Comparison of ENCODE assay signal across 8 cellular contexts in the genomic region with DNA sequence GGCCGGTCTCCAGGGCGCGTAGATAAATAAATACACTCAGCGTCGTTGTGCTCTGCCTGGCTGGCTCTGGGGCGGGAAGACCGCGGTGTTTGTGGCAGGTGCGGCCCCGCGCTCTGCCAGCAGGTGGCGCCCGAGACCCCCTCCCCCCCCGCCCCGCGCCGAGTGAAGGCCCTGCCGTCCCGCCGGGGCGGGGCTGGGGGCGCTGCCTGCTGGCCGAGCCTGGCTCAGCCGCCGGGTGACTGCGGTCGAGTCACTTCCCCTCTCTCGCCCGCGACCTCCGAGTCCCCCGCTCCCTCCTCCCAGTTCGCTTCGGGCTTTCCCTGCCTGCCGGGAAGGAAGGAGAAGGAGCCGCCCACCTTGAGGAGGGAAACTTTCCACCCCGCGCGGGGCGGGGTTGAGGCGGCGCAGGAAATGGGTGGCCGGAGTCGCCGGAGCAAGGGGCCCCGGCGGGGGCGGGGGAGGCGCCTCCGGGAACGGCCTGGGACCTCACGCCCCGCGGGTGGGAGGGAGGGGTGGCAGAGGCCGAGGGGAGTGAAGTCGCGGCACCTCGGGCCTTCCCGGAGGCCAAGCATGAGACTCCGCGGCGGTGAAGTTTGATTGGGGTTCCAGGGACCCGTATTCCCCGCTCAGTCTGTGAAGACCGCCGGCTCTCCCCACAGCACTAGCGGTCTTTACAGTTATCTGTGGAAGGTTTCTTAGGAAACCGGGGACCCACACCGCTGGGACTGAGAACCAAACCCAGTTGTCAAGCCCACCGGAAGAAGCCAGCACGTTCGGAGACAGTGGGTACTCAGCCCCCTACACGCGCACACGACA. TPM values are rescaled to one million over a fixed set of nuclear protein-coding genes. Genes with fewer than 3 reads are reported as not detected.
DNase-seq lines count a peak whose midpoint lies in the region; ATAC-seq and TF ChIP-seq lines count a peak whose summit lies in the region.

No MANE protein-coding gene starts in this region.

- H2BK120ac ChIP-seq in IMR-90 (ENCODE audit: low read depth, low read length): peak overlapping the region; percentile 83

- peak; percentile 80 to 91 (median 85) for DNase-seq in CD8-positive, alpha-beta memory T cell
- peak; percentile 95 for DNase-seq in IMR-90
- DNase-seq in SJSA1 (ENCODE audit: low read depth in 1 of 2, low spot score in 2 of 2): peak; percentile 100
- peak; percentile 96 for DNase-seq in activated naive CD4-positive, alpha-beta T cell treated with anti-CD3 and anti-CD28 coated beads for 36 hours
- peak; percentile 74 for DNase-seq in occipital lobe (lab: John Stamatoyannopoulos, UW)
- DNase-seq in suprapubic skin (ENCODE audit: low spot score in 2 of 2): peak; percentile 94 to 95

- H3K4me3 Mint-ChIP-seq in CD8-positive, alpha-beta memory T cell: peak overlapping the region; percentile 91 to 99 (median 96)
- H3K4me3 Mint-ChIP-seq in activated naive CD4-positive, alpha-beta T cell treated with anti-CD3 and anti-CD28 coated beads for 36 hours: peak overlapping the region; percentile 91

- peak overlapping the region; percentile 98 for H2AK5ac ChIP-seq in IMR-90 (ENCODE audit: low read depth, low read length)

- H3K4me2 ChIP-seq in IMR-90 (ENCODE audit: low read depth, low read length): peak overlapping the region; percentile 87

- H3K9ac ChIP-seq in IMR-90 (ENCODE audit: low read depth, low read length): peak overlapping the region; percentile 60

- H4K8ac ChIP-seq in IMR-90 (ENCODE audit: low read depth in 2 of 2, low read length in 2 of 2): peak overlapping the region; percentile 58 to 66; a peak in 2 of 4 replicates

- peak overlapping the region; percentile 96 for H3K14ac ChIP-seq in IMR-90 (replicated peaks; ENCODE audit: low read depth, low read length)

- 10% methylated on average over 26 of the region's 75 CpGs; no CpG with 5 or more reads in 1 of the 2 experiments for WGBS in IMR-90 (ENCODE audit: extremely low coverage in 2 of 2, insufficient read length in 1 of 2), 2 experiments
- WGBS in gastroesophageal sphincter (ENCODE audit: low coverage in 1 of 2), 2 donors: 0% methylated on average over 6 of the region's 75 CpGs; no CpG with 5 or more reads in 1 of the 2 donors
- 2% methylated on average over 30 of the region's 75 CpGs for WGBS in suprapubic skin

- in situ Hi-C loops in IMR-90 (cut with MboI; ENCODE audit: low sequenced_read_pairs): no loop called here

- H3K18ac ChIP-seq in IMR-90 (ENCODE audit: low read depth, low read length): 0 out of 2 replicates have a peak overlapping the region, but pooled peaks have one; percentile 11

- H4K5ac ChIP-seq in IMR-90 (ENCODE audit: low read depth, low read length): peak overlapping the region; percentile 58

- peak overlapping the region; percentile 96 for H3K4ac ChIP-seq in IMR-90 (ENCODE audit: low read depth, low read length)

- H3K27me3 Mint-ChIP-seq in CD8-positive, alpha-beta memory T cell: peaks cover 0 to 1% of the 10 kb centered on the region in 2 donors
- no peaks in the 10 kb centered on the region for H3K27me3 Mint-ChIP-seq in activated naive CD4-positive, alpha-beta T cell treated with anti-CD3 and anti-CD28 coated beads for 36 hours (ENCODE audit: low read depth)

- H3K36me3 Mint-ChIP-seq in CD8-positive, alpha-beta memory T cell: peaks cover 0 to 40% (median 6%) of the 10 kb centered on the region in 3 donors
- peaks cover 15% of the 10 kb centered on the region for H3K36me3 Mint-ChIP-seq in activated naive CD4-positive, alpha-beta T cell treated with anti-CD3 and anti-CD28 coated beads for 36 hours (ENCODE audit: low read depth)

- POLR2A ChIA-PET in CD8-positive, alpha-beta memory T cell (lab: Charles Lee): interaction anchor here (1.0 to 2.3 kb wide), 3 partner anchors 16 to 41 kb away, joined by 3 to 9 read pairs (median 7); partner anchors contain the start of genes LTBP3 and PCNX3
- POLR2A ChIA-PET in IMR-90 (lab: Charles Lee; ENCODE audit: unreplicated experiment): interaction anchor here (0.7 kb wide), 1 partner anchor 1422 kb away, joined by 3 read pairs; no protein-coding TSS in a partner anchor

- peak; percentile 29 for ATAC-seq in GM19452 (IDR thresholded peaks at IDR 0.05; ENCODE audit: unreplicated experiment)
- peak; percentile 43 for ATAC-seq in IMR-90 (ENCODE audit: low read depth)
- peak; percentile 54 for ATAC-seq in gastroesophageal sphincter

- H2AFZ ChIP-seq in IMR-90 (replicated peaks; ENCODE audit: low read length, poor library complexity): peak overlapping the region; percentile 82

- dilution Hi-C loops in IMR-90 (cut with HindIII; ENCODE audit: low sequenced_read_pairs, unreplicated experiment): no loop called here

- peak overlapping the region; percentile 76 for H2BK5ac ChIP-seq in IMR-90 (ENCODE audit: low read depth, low read length, poor library complexity, severe bottlenecking)

- H2AK9ac ChIP-seq in IMR-90 (replicated peaks; ENCODE audit: low read depth, low read length, poor library complexity): peak overlapping the region; percentile 91

- H3K4me1 Mint-ChIP-seq in CD8-positive, alpha-beta memory T cell: peaks cover 59 to 79% (median 66%) of the 10 kb centered on the region in 3 donors
- H3K4me1 Mint-ChIP-seq in activated naive CD4-positive, alpha-beta T cell treated with anti-CD3 and anti-CD28 coated beads for 36 hours (ENCODE audit: low read depth): peaks cover 57% of the 10 kb centered on the region

- H4K20me1 ChIP-seq in IMR-90 (ENCODE audit: insufficient read depth, low read length): peaks cover 34% of the 10 kb centered on the region

- TF ChIP-seq CTCF in IMR-90 (conservative IDR thresholded peaks at IDR 0.05; ENCODE audit: low read depth, low read length) (peak; percentile 71), gastroesophageal sphincter (IDR thresholded peaks at IDR 0.05) (peak in 3 of 4 experiments; percentile 86 to 100 (median 96)), suprapubic skin (IDR thresholded peaks at IDR 0.05) (peak; percentile 65 to 99)

- H3K23ac ChIP-seq in IMR-90 (ENCODE audit: low read depth, low read length): peak overlapping the region; percentile 93

- TF ChIP-seq POLR2A in IMR-90 (IDR thresholded peaks at IDR 0.05; ENCODE audit: low read depth, low read length) (no peak; the same call in 1 of the 2 replicates), gastroesophageal sphincter (IDR thresholded peaks at IDR 0.05) (no peak), suprapubic skin (IDR thresholded peaks at IDR 0.05) (no peak)

- no peaks in the 10 kb centered on the region for H3K27me3 ChIP-seq in CD8-positive, alpha-beta memory T cell (ENCODE audit: insufficient read depth, low read length, poor library complexity, severe bottlenecking)
- no peaks in the 10 kb centered on the region for H3K27me3 ChIP-seq in IMR-90 (ENCODE audit: control insufficient read depth, insufficient read depth, low read length)
- H3K27me3 ChIP-seq in SJSA1 (replicated peaks): no peaks in the 10 kb centered on the region
- no peaks in the 10 kb centered on the region for H3K27me3 ChIP-seq in gastroesophageal sphincter
- no peaks in the 10 kb centered on the region for H3K27me3 ChIP-seq in suprapubic skin

- no TSS peak for BruUV-seq in IMR-90 (replicated peaks; lab: Mats Ljungman, UMichigan)

- CTCF ChIA-PET in CD8-positive, alpha-beta memory T cell (lab: Charles Lee): interaction anchor here (1.0 to 6.5 kb wide), 8 partner anchors 14 to 41 kb away, joined by 3 to 78 read pairs (median 36); partner anchors contain the start of gene PCNX3
- CTCF ChIA-PET in IMR-90 (lab: Yijun Ruan, JAX): no interaction called here
- CTCF ChIA-PET in activated naive CD4-positive, alpha-beta T cell treated with anti-CD3 and anti-CD28 coated beads for 36 hours (lab: Charles Lee): interaction anchor here (1.8 to 6.0 kb wide), 4 partner anchors 14 to 33 kb away, joined by 4 to 86 read pairs (median 18); no protein-coding TSS in a partner anchor

- peaks cover 0 to 2% (median 0%) of the 10 kb centered on the region in 5 donors for H3K9me3 Mint-ChIP-seq in CD8-positive, alpha-beta memory T cell
- no peaks in the 10 kb centered on the region for H3K9me3 Mint-ChIP-seq in activated naive CD4-positive, alpha-beta T cell treated with anti-CD3 and anti-CD28 coated beads for 36 hours

- H3K4me3 ChIP-seq in CD8-positive, alpha-beta memory T cell (ENCODE audit: low read length): peak overlapping the region; percentile 87
- H3K4me3 ChIP-seq in IMR-90 (ENCODE audit: insufficient read depth, low read depth, low read length) (peak overlapping the region; percentile 31), SJSA1 (peak overlapping the region; percentile 80), gastroesophageal sphincter (peak overlapping the region; percentile 78 to 96), suprapubic skin (peak overlapping the region; percentile 94)

- H3K9me1 ChIP-seq in IMR-90 (ENCODE audit: insufficient read depth, low read length): peaks cover 8% of the 10 kb centered on the region

- H3K27ac Mint-ChIP-seq in CD8-positive, alpha-beta memory T cell: peak overlapping the region; percentile 95 to 100 (median 98)
- peak overlapping the region; percentile 85 for H3K27ac Mint-ChIP-seq in activated naive CD4-positive, alpha-beta T cell treated with anti-CD3 and anti-CD28 coated beads for 36 hours

- TF ChIP-seq RAD21 in IMR-90 (IDR thresholded peaks at IDR 0.05; ENCODE audit: low read length): peak; percentile 38

- peak overlapping the region; percentile 70 for H4K91ac ChIP-seq in IMR-90 (ENCODE audit: insufficient read depth, low read depth, low read length)

- intact Hi-C loops in IMR-90 (cut with micrococcal nuclease): loop anchor here (5.0 kb wide), 2 partner anchors 33 to 192 kb away; partner anchors contain the start of gene SLC25A45
- intact Hi-C loops in activated naive CD4-positive, alpha-beta T cell treated with anti-CD3 and anti-CD28 coated beads for 36 hours (cut with micrococcal nuclease): loop anchor here (1.0 to 5.0 kb wide), 9 partner anchors 14 to 717 kb away; partner anchors contain the start of genes BANF1, EIF1AD, PCNX3 and RAB1B

- peaks cover 63% of the 10 kb centered on the region for H3K4me1 ChIP-seq in CD8-positive, alpha-beta memory T cell (ENCODE audit: insufficient read depth, low read length)
- H3K4me1 ChIP-seq in IMR-90 (ENCODE audit: control insufficient read depth, insufficient read depth, low read length) (peaks cover 33% of the 10 kb centered on the region), SJSA1 (replicated peaks) (peaks cover 72% of the 10 kb centered on the region), gastroesophageal sphincter (peaks cover 8 to 88% (median 53%) of the 10 kb centered on the region in 3 donors), suprapubic skin (peaks cover 77% of the 10 kb centered on the region)

- H3K56ac ChIP-seq in IMR-90 (ENCODE audit: extremely low read depth, insufficient read depth, low read length): peak overlapping the region; percentile 70

- H3K9me3 ChIP-seq in CD8-positive, alpha-beta memory T cell (ENCODE audit: low read length): no peaks in the 10 kb centered on the region
- H3K9me3 ChIP-seq in IMR-90 (ENCODE audit: control insufficient read depth, insufficient read depth, low read length) (no peaks in the 10 kb centered on the region), SJSA1 (replicated peaks) (no peaks in the 10 kb centered on the region), gastroesophageal sphincter (no peaks in the 10 kb centered on the region), suprapubic skin (no peaks in the 10 kb centered on the region)

- H2BK15ac ChIP-seq in IMR-90 (ENCODE audit: low read depth, low read length): 0 out of 3 replicates have a peak overlapping the region, but pooled peaks have one; percentile 76

- 0 out of 2 replicates have a peak overlapping the region, but pooled peaks have one; percentile 34 for H2BK20ac ChIP-seq in IMR-90 (ENCODE audit: low read depth, low read length)

- no peak for TF ChIP-seq EP300 in gastroesophageal sphincter (IDR thresholded peaks at IDR 0.05)
- TF ChIP-seq EP300 in suprapubic skin (IDR thresholded peaks at IDR 0.05): no peak

- H3K36me3 ChIP-seq in CD8-positive, alpha-beta memory T cell (ENCODE audit: insufficient read depth, low read length): no peaks in the 10 kb centered on the region
- H3K36me3 ChIP-seq in IMR-90 (ENCODE audit: control insufficient read depth, insufficient read depth, low read length): peaks cover 5% of the 10 kb centered on the region; the same call in 1 of the 2 replicates
- H3K36me3 ChIP-seq in SJSA1: peaks cover 43% of the 10 kb centered on the region
- H3K36me3 ChIP-seq in gastroesophageal sphincter: peaks cover 0 to 14% of the 10 kb centered on the region in 2 donors
- H3K36me3 ChIP-seq in suprapubic skin: peaks cover 6% of the 10 kb centered on the region

- H3K79me1 ChIP-seq in IMR-90 (ENCODE audit: low read depth in 1 of 2, low read length in 2 of 2): peaks cover 24 to 73% of the 10 kb centered on the region in 2 experiments

- peak overlapping the region; percentile 76 for H3K27ac ChIP-seq in CD8-positive, alpha-beta memory T cell (ENCODE audit: low read depth, low read length)
- H3K27ac ChIP-seq in IMR-90 (ENCODE audit: insufficient read depth, low read length) (peak overlapping the region; percentile 75), SJSA1 (peak overlapping the region; percentile 8; the same call in 1 of the 2 replicates), gastroesophageal sphincter (peak overlapping the region; percentile 72 to 99 (median 98)), suprapubic skin (peak overlapping the region; percentile 89)

RNA-seq across cellular contexts. Expression of gene EHBP1L1, which starts 1.5 kb away (rescaled TPM):
- total RNA-seq in CD8-positive, alpha-beta memory T cell: 100 to 1,000 TPM in 1 of 2 experiments, 10 to 100 TPM in 1; 97.3 to 100 TPM
- polyA plus RNA-seq in CD8-positive, alpha-beta memory T cell: 25.1 TPM
- total RNA-seq in IMR-90 (2012; rRNA removed) (10.0 and 13.3 TPM in 2 replicates), gastroesophageal sphincter (100 to 1,000 TPM; 172 to 329 (median 202) TPM), occipital lobe (9.7 TPM), suprapubic skin (100 to 1,000 TPM in 1 of 4 donors, 10 to 100 TPM in 3; 40.3 to 150 (median 56.2) TPM)
- 27.4 and 29.0 TPM in 2 replicates for polyA plus RNA-seq in IMR-90 (2012; rRNA removed)
- 13.2 and 27.4 TPM in 2 replicates for polyA plus RNA-seq in IMR-90 (2012; cell fraction: cytosol; rRNA removed)
- 82.3 and 155 TPM in 2 replicates for polyA plus RNA-seq in IMR-90 (2012; cell fraction: nucleus; rRNA removed; ENCODE audit: low replicate concordance)
- 103 and 107 TPM in 2 replicates for total RNA-seq in SJSA1 (2014; rRNA removed; shearing (Covaris generic))
- 10 to 100 TPM; 51.9 to 54.6 TPM for total RNA-seq in activated naive CD4-positive, alpha-beta T cell treated with anti-CD3 and anti-CD28 coated beads for 36 hours

RNA-seq across cellular contexts. Expression of gene FAM89B, which starts 2.0 kb away (rescaled TPM):
- 10 to 100 TPM; 30.8 to 34.1 TPM for total RNA-seq in CD8-positive, alpha-beta memory T cell
- polyA plus RNA-seq in CD8-positive, alpha-beta memory T cell: 138 TPM
- total RNA-seq in IMR-90 (2012; rRNA removed) (12.0 and 14.2 TPM in 2 replicates), gastroesophageal sphincter (10 to 100 TPM; 36.6 to 68.3 (median 55.0) TPM), occipital lobe (22.3 TPM), suprapubic skin (100 to 1,000 TPM in 1 of 4 donors, 10 to 100 TPM in 3; 45.2 to 103 (median 72.0) TPM)
- 65.5 and 86.6 TPM in 2 replicates for polyA plus RNA-seq in IMR-90 (2012; rRNA removed)
- polyA plus RNA-seq in IMR-90 (2012; cell fraction: cytosol; rRNA removed): 20.7 and 84.1 TPM in 2 replicates
- polyA plus RNA-seq in IMR-90 (2012; cell fraction: nucleus; rRNA removed; ENCODE audit: low replicate concordance): 26.4 and 80.1 TPM in 2 replicates
- total RNA-seq in SJSA1 (2014; rRNA removed; shearing (Covaris generic)): 35.1 and 64.9 TPM in 2 replicates
- total RNA-seq in activated naive CD4-positive, alpha-beta T cell treated with anti-CD3 and anti-CD28 coated beads for 36 hours: 10 to 100 TPM; 12.4 to 12.8 TPM

RNA-seq across cellular contexts. Expression of gene ZNRD2, which starts 4.1 kb away (rescaled TPM):
- total RNA-seq in CD8-positive, alpha-beta memory T cell: 10 to 100 TPM; 69.6 to 77.9 TPM
- 81.4 TPM for polyA plus RNA-seq in CD8-positive, alpha-beta memory T cell
- total RNA-seq in IMR-90 (2012; rRNA removed) (69.7 and 75.6 TPM in 2 replicates), gastroesophageal sphincter (10 to 100 TPM; 38.4 to 73.5 (median 43.5) TPM), occipital lobe (23.6 TPM), suprapubic skin (10 to 100 TPM; 60.9 to 97.4 (median 77.9) TPM)
- polyA plus RNA-seq in IMR-90 (2012; rRNA removed): 90.3 and 113 TPM in 2 replicates
- 68.6 and 112 TPM in 2 replicates for polyA plus RNA-seq in IMR-90 (2012; cell fraction: cytosol; rRNA removed)
- polyA plus RNA-seq in IMR-90 (2012; cell fraction: nucleus; rRNA removed; ENCODE audit: low replicate concordance): 56.1 and 132 TPM in 2 replicates
- total RNA-seq in SJSA1 (2014; rRNA removed; shearing (Covaris generic)): 109 and 111 TPM in 2 replicates
- 10 to 100 TPM; 41.4 to 42.5 TPM for total RNA-seq in activated naive CD4-positive, alpha-beta T cell treated with anti-CD3 and anti-CD28 coated beads for 36 hours

RNA-seq across cellular contexts. Expression of gene LTBP3, which starts 16.2 kb away (rescaled TPM):
- total RNA-seq in CD8-positive, alpha-beta memory T cell: 10 to 100 TPM; 33.2 to 35.4 TPM
- polyA plus RNA-seq in CD8-positive, alpha-beta memory T cell: 17.9 TPM
- total RNA-seq in IMR-90 (2012; rRNA removed) (6.6 and 8.3 TPM in 2 replicates), gastroesophageal sphincter (100 to 1,000 TPM in 3 of 4 donors, 10 to 100 TPM in 1; 90.6 to 173 (median 139) TPM), occipital lobe (18.4 TPM), suprapubic skin (10 to 100 TPM; 65.1 to 86.7 (median 71.0) TPM)
- polyA plus RNA-seq in IMR-90 (2012; rRNA removed): 145 and 216 TPM in 2 replicates
- 229 and 255 TPM in 2 replicates for polyA plus RNA-seq in IMR-90 (2012; cell fraction: cytosol; rRNA removed)
- polyA plus RNA-seq in IMR-90 (2012; cell fraction: nucleus; rRNA removed; ENCODE audit: low replicate concordance): 685 and 1,572 TPM in 2 replicates
- 22.9 and 52.0 TPM in 2 replicates for total RNA-seq in SJSA1 (2014; rRNA removed; shearing (Covaris generic))
- 10 to 100 TPM; 39.7 to 45.7 TPM for total RNA-seq in activated naive CD4-positive, alpha-beta T cell treated with anti-CD3 and anti-CD28 coated beads for 36 hours

RNA-seq across cellular contexts. Expression of gene KCNK7, which starts 21.2 kb away (rescaled TPM):
- under 1 TPM; 0.59 to 0.64 TPM for total RNA-seq in CD8-positive, alpha-beta memory T cell
- polyA plus RNA-seq in CD8-positive, alpha-beta memory T cell: not detected
- not detected in 2 replicates for total RNA-seq in IMR-90 (2012; rRNA removed)
- polyA plus RNA-seq in IMR-90 (2012; rRNA removed): 0.09 and 0.34 TPM in 2 replicates
- 0.08 and 0.13 TPM in 2 replicates for polyA plus RNA-seq in IMR-90 (2012; cell fraction: cytosol; rRNA removed)
- 0.89 and 3.2 TPM in 2 replicates for polyA plus RNA-seq in IMR-90 (2012; cell fraction: nucleus; rRNA removed; ENCODE audit: low replicate concordance)
- 0.13 TPM in 1 of 2 replicates, not detected in the other for total RNA-seq in SJSA1 (2014; rRNA removed; shearing (Covaris generic))
- total RNA-seq in activated naive CD4-positive, alpha-beta T cell treated with anti-CD3 and anti-CD28 coated beads for 36 hours: under 1 TPM in 1 of 2 experiments, not detected in 1; 0.35 TPM
- 1 to 10 TPM in 1 of 4 donors, under 1 TPM in 2, not detected in 1; 0.40 to 1.5 (median 0.93) TPM for total RNA-seq in gastroesophageal sphincter
- 0.31 TPM for total RNA-seq in occipital lobe
- 100 to 1,000 TPM in 3 of 4 donors, 10 to 100 TPM in 1; 32.6 to 183 (median 144) TPM for total RNA-seq in suprapubic skin

Comparison
In these comparisons a context has a peak if more than half of its experiments do, and no peak if none do; other contexts are left out.
1. Peak in every context shown above with its lines: DNase-seq, ATAC-seq, H3K4me3 ChIP-seq and H3K27ac ChIP-seq.
2. H3K27ac ChIP-seq: peak in every context shown above with its lines; median percentile 98 in gastroesophageal sphincter; 89 in suprapubic skin; 76 in CD8-positive, alpha-beta memory T cell; 75 in IMR-90; 8 in SJSA1.
3. H3K4me3 ChIP-seq: peak in every context shown above with its lines; median percentile 94 in suprapubic skin; 87 in CD8-positive, alpha-beta memory T cell; 87 in gastroesophageal sphincter; 80 in SJSA1; 31 in IMR-90.